Comparison of ENCODE assay signal across 1 cellular context in the genomic region with DNA sequence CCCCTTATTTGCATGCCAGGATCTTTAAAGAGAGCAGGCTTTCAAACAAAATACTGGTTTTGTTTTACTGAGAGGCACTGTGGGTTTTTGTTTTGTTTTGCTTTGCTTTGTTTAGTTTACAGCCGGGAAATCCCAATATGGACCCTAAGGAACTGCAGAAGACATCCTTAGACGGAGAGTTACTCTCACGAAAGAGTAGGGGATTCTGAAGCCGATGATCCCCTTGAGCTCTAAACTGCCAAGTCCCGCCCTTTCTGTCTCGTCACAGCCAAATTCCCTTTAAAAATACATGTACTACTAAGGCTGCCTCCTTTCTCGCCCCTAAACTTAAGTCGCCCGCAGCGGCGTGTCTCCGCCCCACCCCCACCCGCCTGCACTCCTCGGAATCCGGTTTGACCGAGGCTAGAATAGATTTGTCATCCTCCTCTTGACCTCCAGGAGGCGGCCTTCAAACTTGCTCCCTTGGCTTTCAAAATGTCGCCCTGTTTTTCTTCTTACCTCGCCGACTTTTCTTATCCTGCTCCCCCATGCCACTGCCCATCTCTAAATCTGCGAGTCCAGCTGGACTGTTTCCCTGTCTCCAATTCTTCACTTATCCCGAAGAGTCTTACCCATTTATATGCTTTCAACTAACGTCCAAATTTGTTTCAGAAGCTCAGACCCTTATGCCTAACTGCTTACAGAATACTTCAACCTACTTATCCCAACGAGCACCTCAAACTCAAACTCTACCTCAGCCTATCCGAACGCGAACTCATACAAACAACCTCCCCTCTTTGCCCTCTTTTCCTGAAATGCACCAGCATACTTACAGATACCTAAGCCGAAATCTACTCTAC.
A peak's percentile ranks its signal among the peaks of the same experiment; 100 is the strongest.
TF ChIP-seq lines count a peak whose summit lies in the region.

No MANE protein-coding gene starts in this region.

TF ChIP-seq in WTC11, 78 proteins besides CTCF, POLR2A, EP300 and RAD21 (continued from another document and continues in another):
- TF ChIP-seq, protein P1, sequence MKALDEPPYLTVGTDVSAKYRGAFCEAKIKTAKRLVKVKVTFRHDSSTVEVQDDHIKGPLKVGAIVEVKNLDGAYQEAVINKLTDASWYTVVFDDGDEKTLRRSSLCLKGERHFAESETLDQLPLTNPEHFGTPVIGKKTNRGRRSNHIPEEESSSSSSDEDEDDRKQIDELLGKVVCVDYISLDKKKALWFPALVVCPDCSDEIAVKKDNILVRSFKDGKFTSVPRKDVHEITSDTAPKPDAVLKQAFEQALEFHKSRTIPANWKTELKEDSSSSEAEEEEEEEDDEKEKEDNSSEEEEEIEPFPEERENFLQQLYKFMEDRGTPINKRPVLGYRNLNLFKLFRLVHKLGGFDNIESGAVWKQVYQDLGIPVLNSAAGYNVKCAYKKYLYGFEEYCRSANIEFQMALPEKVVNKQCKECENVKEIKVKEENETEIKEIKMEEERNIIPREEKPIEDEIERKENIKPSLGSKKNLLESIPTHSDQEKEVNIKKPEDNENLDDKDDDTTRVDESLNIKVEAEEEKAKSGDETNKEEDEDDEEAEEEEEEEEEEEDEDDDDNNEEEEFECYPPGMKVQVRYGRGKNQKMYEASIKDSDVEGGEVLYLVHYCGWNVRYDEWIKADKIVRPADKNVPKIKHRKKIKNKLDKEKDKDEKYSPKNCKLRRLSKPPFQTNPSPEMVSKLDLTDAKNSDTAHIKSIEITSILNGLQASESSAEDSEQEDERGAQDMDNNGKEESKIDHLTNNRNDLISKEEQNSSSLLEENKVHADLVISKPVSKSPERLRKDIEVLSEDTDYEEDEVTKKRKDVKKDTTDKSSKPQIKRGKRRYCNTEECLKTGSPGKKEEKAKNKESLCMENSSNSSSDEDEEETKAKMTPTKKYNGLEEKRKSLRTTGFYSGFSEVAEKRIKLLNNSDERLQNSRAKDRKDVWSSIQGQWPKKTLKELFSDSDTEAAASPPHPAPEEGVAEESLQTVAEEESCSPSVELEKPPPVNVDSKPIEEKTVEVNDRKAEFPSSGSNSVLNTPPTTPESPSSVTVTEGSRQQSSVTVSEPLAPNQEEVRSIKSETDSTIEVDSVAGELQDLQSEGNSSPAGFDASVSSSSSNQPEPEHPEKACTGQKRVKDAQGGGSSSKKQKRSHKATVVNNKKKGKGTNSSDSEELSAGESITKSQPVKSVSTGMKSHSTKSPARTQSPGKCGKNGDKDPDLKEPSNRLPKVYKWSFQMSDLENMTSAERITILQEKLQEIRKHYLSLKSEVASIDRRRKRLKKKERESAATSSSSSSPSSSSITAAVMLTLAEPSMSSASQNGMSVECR (CRISPR knock-in tag; IDR thresholded peaks at IDR 0.05; ENCODE audit: borderline replicate concordance) = peak; percentile 52; the same call in 1 of the 2 replicates
- TF ChIP-seq ZNF396 (CRISPR knock-in tag; IDR thresholded peaks at IDR 0.05; ENCODE audit: borderline replicate concordance) (no peak), MLX (CRISPR knock-in tag; IDR thresholded peaks at IDR 0.05) (no peak), SMAD4 (CRISPR knock-in tag; IDR thresholded peaks at IDR 0.05) (no peak), ZNF232 (CRISPR knock-in tag; IDR thresholded peaks at IDR 0.05) (no peak), CBFB (CRISPR knock-in tag; IDR thresholded peaks at IDR 0.05; ENCODE audit: low read depth) (no peak), SOX15 (CRISPR knock-in tag; IDR thresholded peaks at IDR 0.05) (no peak), GTF2I (CRISPR knock-in tag; conservative IDR thresholded peaks at IDR 0.05) (no peak), GRHL2 (CRISPR knock-in tag; IDR thresholded peaks at IDR 0.05; ENCODE audit: insufficient replicate concordance, severe bottlenecking) (no peak), RORB (CRISPR knock-in tag; IDR thresholded peaks at IDR 0.05) (no peak), NFE2L1 (CRISPR knock-in tag; IDR thresholded peaks at IDR 0.05) (no peak), ZNF423 (CRISPR knock-in tag; IDR thresholded peaks at IDR 0.05) (no peak), FOXJ3 (CRISPR knock-in tag; IDR thresholded peaks at IDR 0.05; ENCODE audit: borderline replicate concordance) (no peak), NR1H2 (CRISPR knock-in tag; IDR thresholded peaks at IDR 0.05) (no peak), CREM (CRISPR knock-in tag; IDR thresholded peaks at IDR 0.05) (no peak), TEAD1 (CRISPR knock-in tag; IDR thresholded peaks at IDR 0.05) (peak; percentile 55), ZNF512 (CRISPR knock-in tag; IDR thresholded peaks at IDR 0.05; ENCODE audit: borderline replicate concordance) (no peak), TCF7 (CRISPR knock-in tag; IDR thresholded peaks at IDR 0.05; ENCODE audit: low read depth) (no peak), SMAD3 (CRISPR knock-in tag; IDR thresholded peaks at IDR 0.05; ENCODE audit: borderline replicate concordance) (no peak), ETV6 (CRISPR knock-in tag; IDR thresholded peaks at IDR 0.05) (no peak), JUN (CRISPR knock-in tag; IDR thresholded peaks at IDR 0.05) (no peak), ZNF121 (CRISPR knock-in tag; IDR thresholded peaks at IDR 0.05) (no peak), TEAD4 (CRISPR knock-in tag; IDR thresholded peaks at IDR 0.05) (0 out of 2 replicates have a peak, but pooled peaks have one; percentile 30), ZBTB43 (CRISPR knock-in tag; IDR thresholded peaks at IDR 0.05) (peak; percentile 31; the same call in 1 of the 2 replicates), IRF2 (CRISPR knock-in tag; IDR thresholded peaks at IDR 0.05; ENCODE audit: borderline replicate concordance, low read depth) (no peak), KAT7 (CRISPR knock-in tag; IDR thresholded peaks at IDR 0.05; ENCODE audit: borderline replicate concordance) (no peak), TP53 (CRISPR knock-in tag; IDR thresholded peaks at IDR 0.05) (no peak), SP1 (CRISPR knock-in tag; conservative IDR thresholded peaks at IDR 0.05) (peak; percentile 5; the same call in 1 of the 2 replicates), GABPB1 (CRISPR knock-in tag; IDR thresholded peaks at IDR 0.05) (no peak), OVOL2 (CRISPR knock-in tag; IDR thresholded peaks at IDR 0.05; ENCODE audit: borderline replicate concordance) (no peak), ZNF532 (CRISPR knock-in tag; IDR thresholded peaks at IDR 0.05; ENCODE audit: borderline replicate concordance) (peak; percentile 81; the same call in 1 of the 2 replicates), USF1 (CRISPR knock-in tag; IDR thresholded peaks at IDR 0.05) (no peak), ATF3 (CRISPR knock-in tag; conservative IDR thresholded peaks at IDR 0.05) (no peak), MXD4 (CRISPR knock-in tag; IDR thresholded peaks at IDR 0.05; ENCODE audit: borderline replicate concordance) (no peak), ESRRA (CRISPR knock-in tag; IDR thresholded peaks at IDR 0.05; ENCODE audit: borderline replicate concordance) (no peak), NFYB (CRISPR knock-in tag; conservative IDR thresholded peaks at IDR 0.05; ENCODE audit: low read depth) (no peak)
- TF ChIP-seq, protein P2, sequence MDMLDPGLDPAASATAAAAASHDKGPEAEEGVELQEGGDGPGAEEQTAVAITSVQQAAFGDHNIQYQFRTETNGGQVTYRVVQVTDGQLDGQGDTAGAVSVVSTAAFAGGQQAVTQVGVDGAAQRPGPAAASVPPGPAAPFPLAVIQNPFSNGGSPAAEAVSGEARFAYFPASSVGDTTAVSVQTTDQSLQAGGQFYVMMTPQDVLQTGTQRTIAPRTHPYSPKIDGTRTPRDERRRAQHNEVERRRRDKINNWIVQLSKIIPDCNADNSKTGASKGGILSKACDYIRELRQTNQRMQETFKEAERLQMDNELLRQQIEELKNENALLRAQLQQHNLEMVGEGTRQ (CRISPR knock-in tag; IDR thresholded peaks at IDR 0.05) = no peak
- TF ChIP-seq, protein P3, sequence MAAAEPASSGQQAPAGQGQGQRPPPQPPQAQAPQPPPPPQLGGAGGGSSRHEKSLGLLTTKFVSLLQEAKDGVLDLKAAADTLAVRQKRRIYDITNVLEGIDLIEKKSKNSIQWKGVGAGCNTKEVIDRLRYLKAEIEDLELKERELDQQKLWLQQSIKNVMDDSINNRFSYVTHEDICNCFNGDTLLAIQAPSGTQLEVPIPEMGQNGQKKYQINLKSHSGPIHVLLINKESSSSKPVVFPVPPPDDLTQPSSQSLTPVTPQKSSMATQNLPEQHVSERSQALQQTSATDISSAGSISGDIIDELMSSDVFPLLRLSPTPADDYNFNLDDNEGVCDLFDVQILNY (CRISPR knock-in tag; IDR thresholded peaks at IDR 0.05) = no peak
- TF ChIP-seq, protein P4, sequence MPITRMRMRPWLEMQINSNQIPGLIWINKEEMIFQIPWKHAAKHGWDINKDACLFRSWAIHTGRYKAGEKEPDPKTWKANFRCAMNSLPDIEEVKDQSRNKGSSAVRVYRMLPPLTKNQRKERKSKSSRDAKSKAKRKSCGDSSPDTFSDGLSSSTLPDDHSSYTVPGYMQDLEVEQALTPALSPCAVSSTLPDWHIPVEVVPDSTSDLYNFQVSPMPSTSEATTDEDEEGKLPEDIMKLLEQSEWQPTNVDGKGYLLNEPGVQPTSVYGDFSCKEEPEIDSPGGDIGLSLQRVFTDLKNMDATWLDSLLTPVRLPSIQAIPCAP (CRISPR knock-in tag; IDR thresholded peaks at IDR 0.05) = no peak
- TF ChIP-seq, protein P5, sequence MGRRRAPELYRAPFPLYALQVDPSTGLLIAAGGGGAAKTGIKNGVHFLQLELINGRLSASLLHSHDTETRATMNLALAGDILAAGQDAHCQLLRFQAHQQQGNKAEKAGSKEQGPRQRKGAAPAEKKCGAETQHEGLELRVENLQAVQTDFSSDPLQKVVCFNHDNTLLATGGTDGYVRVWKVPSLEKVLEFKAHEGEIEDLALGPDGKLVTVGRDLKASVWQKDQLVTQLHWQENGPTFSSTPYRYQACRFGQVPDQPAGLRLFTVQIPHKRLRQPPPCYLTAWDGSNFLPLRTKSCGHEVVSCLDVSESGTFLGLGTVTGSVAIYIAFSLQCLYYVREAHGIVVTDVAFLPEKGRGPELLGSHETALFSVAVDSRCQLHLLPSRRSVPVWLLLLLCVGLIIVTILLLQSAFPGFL (CRISPR knock-in tag; IDR thresholded peaks at IDR 0.05; ENCODE audit: borderline replicate concordance) = no peak
